17 cellular contexts compared by ENCODE assay signal in genomic region chr10:112715581-112715980, GRCh38.
DNase-seq lines count a peak whose midpoint lies in the region; ATAC-seq and TF ChIP-seq lines count a peak whose summit lies in the region.
"Had no signal": no experiment of that assay in that cellular context is flagged by ENCODE, and none has a peak within 500 bp of the region (broad histone marks: within the 10 kb centered on the region; RNA-seq: fewer than 3 reads in every experiment).

No MANE protein-coding gene starts in this region.

- H3K9me3 ChIP-seq in HEK293 (ENCODE audit: control insufficient read depth, insufficient read depth, low read depth, low read length), result no peaks in the 10 kb centered on the region
- H3K9me3 ChIP-seq in colonic mucosa, result no peaks in the 10 kb centered on the region
- H3K9me3 ChIP-seq in mucosa of descending colon, result no peaks in the 10 kb centered on the region
- H3K9me3 ChIP-seq: BE2C had no signal

- ATAC-seq in mucosa of descending colon, result peak; percentile 91
- ATAC-seq: Right ventricle myocardium inferior had no signal

- H3K36me3 ChIP-seq in HEK293 (ENCODE audit: control insufficient read depth in 2 of 2, insufficient read depth in 1 of 2, low read length in 2 of 2) (no peaks in the 10 kb centered on the region), colonic mucosa (no peaks in the 10 kb centered on the region), mucosa of descending colon (ENCODE audit: low read depth) (no peaks in the 10 kb centered on the region)
- H3K36me3 ChIP-seq: BE2C had no signal

- no peak for TF ChIP-seq CTCF in C4-2B (conservative IDR thresholded peaks at IDR 0.05)
- no peak for TF ChIP-seq CTCF in HEK293 (tag by site-specific recombination; IDR thresholded peaks at IDR 0.05)
- TF ChIP-seq CTCF in colonic mucosa (IDR thresholded peaks at IDR 0.05), result no peak
- TF ChIP-seq CTCF in mucosa of descending colon (IDR thresholded peaks at IDR 0.05), result no peak

- intact Hi-C loops in colonic mucosa (cut with DNase I), result no loop called here
- intact Hi-C loops in mucosa of descending colon (cut with DNase I, micrococcal nuclease), result no loop called here

- H3K9ac ChIP-seq in colonic mucosa (ENCODE audit: low read depth in 2 of 2, low read length in 2 of 2), result no peak overlapping the region

- CTCF ChIA-PET in HEK293 (lab: Yijun Ruan, JAX), result interaction anchor here (0.7 kb wide), 1 partner anchor 662 kb away, joined by 3 read pairs; no protein-coding TSS in a partner anchor

- H3K27ac ChIP-seq in C4-2B, result peak overlapping the region; percentile 26
- H3K27ac ChIP-seq in HEK293 (ENCODE audit: extremely low read depth, low read depth, low read length), result no peak overlapping the region
- H3K27ac ChIP-seq in colonic mucosa, result no peak overlapping the region
- H3K27ac ChIP-seq: SK-N-MC had no signal

- H3K4me3 ChIP-seq in HEK293 (ENCODE audit: low read depth, low read length) (no peak overlapping the region), colonic mucosa (no peak overlapping the region), mucosa of descending colon (no peak overlapping the region)
- H3K4me3 ChIP-seq: SK-N-MC had no signal

- DNase-seq in colonic mucosa (peak; percentile 37), mucosa of descending colon (peak in 1 of 3 donors; percentile 21), amniotic stem cell (lab: John Stamatoyannopoulos, UW) (no peak), T-helper 2 cell (no peak), H4 (ENCODE audit: low spot score) (no peak), NCI-H2227 (lab: John Stamatoyannopoulos, UW; ENCODE audit: unreplicated experiment) (no peak)
- DNase-seq: BE2C; CD8-positive, alpha-beta memory T cell; H7; NCI-H1436 treated with DMSO at 0.1 percent for 48 hours; NCI-H2081; NCI-H2227 treated with DMSO at 0.1 percent for 48 hours; NCI-H69 had no signal

- POLR2A ChIA-PET in HEK293 (lab: Yijun Ruan, JAX), result no interaction called here

- no peaks in the 10 kb centered on the region for H3K27me3 ChIP-seq in colonic mucosa
- H3K27me3 ChIP-seq: BE2C had no signal

- no peaks in the 10 kb centered on the region for H3K4me1 ChIP-seq in HEK293 (ENCODE audit: control insufficient read depth, insufficient read depth, low read length)
- H3K4me1 ChIP-seq in colonic mucosa, result no peaks in the 10 kb centered on the region
- H3K4me1 ChIP-seq in mucosa of descending colon (ENCODE audit: low read depth), result peaks cover 5% of the 10 kb centered on the region

TF ChIP-seq in HEK293, 187 proteins besides CTCF, POLR2A, EP300 and RAD21:
- TF ChIP-seq ZNF513 (tag by site-specific recombination; IDR thresholded peaks at IDR 0.05), result no peak
- TF ChIP-seq SCRT2 (tag by site-specific recombination; IDR thresholded peaks at IDR 0.05), result peak; percentile 85
- no peak for TF ChIP-seq KLF9 (tag by site-specific recombination; IDR thresholded peaks at IDR 0.05; ENCODE audit: low read depth)
- no peak for TF ChIP-seq GFI1B (tag by site-specific recombination; IDR thresholded peaks at IDR 0.05)
- TF ChIP-seq ZNF274 (IDR thresholded peaks at IDR 0.05; ENCODE audit: low read length), result no peak
- TF ChIP-seq ZNF274 (tag by site-specific recombination; IDR thresholded peaks at IDR 0.05; ENCODE audit: borderline replicate concordance), result no peak
- no peak for TF ChIP-seq ZNF707 (tag by site-specific recombination; IDR thresholded peaks at IDR 0.05)
- no peak for TF ChIP-seq ZNF677 (tag by site-specific recombination; IDR thresholded peaks at IDR 0.05)
- TF ChIP-seq ZNF660 (tag by site-specific recombination; IDR thresholded peaks at IDR 0.05), result no peak
- no peak for TF ChIP-seq ZNF701 (tag by site-specific recombination; IDR thresholded peaks at IDR 0.05)
- 0 out of 2 replicates have a peak, but pooled peaks have one; percentile 68 for TF ChIP-seq SCRT1 (tag by site-specific recombination; IDR thresholded peaks at IDR 0.05; ENCODE audit: borderline replicate concordance)
